7 cellular contexts compared by ENCODE assay signal in genomic region chr11:42301777-42302176, GRCh38.
"Had no signal": no experiment of that assay in that cellular context is flagged by ENCODE, and none has a peak within 500 bp of the region (broad histone marks: within the 10 kb centered on the region; RNA-seq: fewer than 3 reads in every experiment).

No MANE protein-coding gene starts in this region.

- DNase-seq: GDM1, GF-D8 had no signal

- H3K4me3 ChIP-seq: GM12878 had no signal

- FAIRE-seq: GM12878, GM12891, GM12892, GM18507, GM19239 had no signal

- ATAC-seq: GM12878 had no signal
